Comparison of ENCODE assay signal across 17 cellular contexts in the genomic region with DNA sequence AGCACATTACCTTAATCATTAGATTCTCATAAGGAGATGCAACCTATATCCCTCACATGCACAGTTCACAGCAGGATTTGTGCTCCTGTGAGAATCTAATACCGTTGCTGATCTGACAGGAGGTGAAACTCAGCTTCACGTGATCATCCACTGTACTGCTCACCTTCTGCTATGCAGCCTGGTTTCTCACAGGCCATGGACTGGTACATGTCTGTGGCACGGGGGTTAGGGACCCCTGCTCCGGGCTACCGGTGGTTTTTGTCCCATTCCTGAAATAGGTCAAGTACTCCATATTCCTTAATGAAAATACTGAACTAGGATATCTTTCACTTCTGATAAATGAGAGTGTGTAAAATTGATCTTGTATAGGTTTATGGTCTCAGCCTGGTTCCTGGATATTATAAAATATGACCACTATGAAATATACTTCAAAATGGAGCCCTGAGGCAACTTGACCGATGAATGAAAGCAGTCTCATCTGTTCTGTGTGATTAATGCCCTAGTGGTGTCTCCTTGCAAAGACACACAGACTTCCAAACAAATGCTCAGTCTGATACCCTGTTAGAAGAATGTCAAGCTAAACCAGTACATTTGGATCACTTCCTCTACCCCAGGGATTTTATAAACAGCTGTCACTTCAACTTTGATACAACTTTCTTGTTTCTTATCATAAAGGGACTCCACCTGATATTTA.
DNase-seq lines count a peak whose midpoint lies in the region; ATAC-seq lines count a peak whose summit lies in the region.
"Had no signal": no experiment of that assay in that cellular context is flagged by ENCODE, and none has a peak within 500 bp of the region (broad histone marks: within the 10 kb centered on the region; RNA-seq: fewer than 3 reads in every experiment).

No MANE protein-coding gene starts in this region.

- no peak overlapping the region for H3K4me3 ChIP-seq in adipocyte (ENCODE audit: low read length)
- H3K4me3 ChIP-seq: adrenal gland, cardiac muscle cell, pancreas, stomach had no signal

- H3K36me3 ChIP-seq in adipocyte (ENCODE audit: control insufficient read depth, insufficient read depth, low read length, severe bottlenecking) = no peaks in the 10 kb centered on the region
- H3K36me3 ChIP-seq: adrenal gland, cardiac muscle cell, pancreas, stomach had no signal

- no peaks in the 10 kb centered on the region for H3K9me3 ChIP-seq in adipocyte (ENCODE audit: control insufficient read depth, low read length)
- H3K9me3 ChIP-seq: adrenal gland, pancreas, stomach had no signal

- DNase-seq in COLO829 (ENCODE audit: low spot score) = peak; percentile 62
- peak; percentile 21 for DNase-seq in HT1080 (ENCODE audit: low read depth)
- DNase-seq in adipocyte (ENCODE audit: low read depth) = peak; percentile 1
- peak; percentile 9 for DNase-seq in kidney tubule cell (ENCODE audit: low spot score)
- no peak for DNase-seq in T-helper 9 cell
- DNase-seq in NCI-H1092 treated with DMSO at 0.1 percent for 48 hours (lab: John Stamatoyannopoulos, UW) = no peak
- DNase-seq: activated B cell treated with CpG ODN at 0.5 μM for 24 hours; adrenal gland; head of caudate nucleus; NCI-H1694 treated with DMSO at 0.1 percent for 48 hours; pancreas; stimulated activated CD4-positive, alpha-beta T cell treated with anti-CD3 and anti-CD28 coated beads, Interleukin-1b, Interleukin-23, amount 100 ng/mL, for 48 hours; stomach had no signal

- H3K9ac ChIP-seq in adipocyte (ENCODE audit: low read length) = no peak overlapping the region

- H3K4me1 ChIP-seq in adipocyte (ENCODE audit: control insufficient read depth, insufficient read depth, low read length) = no peaks in the 10 kb centered on the region
- H3K4me1 ChIP-seq: adrenal gland, pancreas, stomach had no signal

- no peak for ATAC-seq in HG02981 (IDR thresholded peaks at IDR 0.05; ENCODE audit: unreplicated experiment)
- ATAC-seq in activated CD4-positive, CD25-positive, alpha-beta regulatory T cell treated with anti-CD3 and anti-CD28 coated beads, Interleukin-2, amount 50 U/mL, for 24 hours = no peak
- ATAC-seq: pancreas, Right ventricle myocardium inferior had no signal

- H3K27me3 ChIP-seq in adipocyte (replicated peaks; ENCODE audit: control insufficient read depth, insufficient read depth, low read length) = no peaks in the 10 kb centered on the region
- H3K27me3 ChIP-seq: adrenal gland, cardiac muscle cell, pancreas, stomach had no signal

Comparison
In these comparisons a context has a peak if more than half of its experiments do, and no peak if none do; other contexts are left out.
1. DNase-seq: peak in COLO829 (single experiment), HT1080 (single experiment), adipocyte (single experiment) and kidney tubule cell (single experiment); none in T-helper 9 cell (single experiment) and NCI-H1092 treated with DMSO at 0.1 percent for 48 hours (single experiment).